Comparison of ENCODE assay signal across 14 cellular contexts in the genomic region with DNA sequence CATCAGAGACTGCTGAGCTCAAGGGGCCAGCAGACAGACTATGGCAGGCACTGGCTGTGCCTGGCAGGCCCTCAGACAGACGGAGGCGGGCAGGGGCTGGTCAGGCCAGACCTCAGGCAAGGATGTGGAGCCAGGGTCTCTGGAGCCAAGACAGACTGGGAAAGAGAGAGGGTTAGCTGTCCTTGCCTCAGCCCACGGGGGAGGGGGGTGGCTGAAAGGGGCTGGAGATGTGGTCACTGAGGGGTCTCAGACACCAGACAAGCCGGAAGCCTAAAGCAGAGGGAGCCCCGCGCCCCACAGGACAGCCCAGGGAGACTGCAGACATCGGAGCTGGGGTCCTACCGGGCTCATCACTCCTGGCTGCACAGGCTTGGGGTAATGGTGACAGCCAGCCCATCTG.
DNase-seq lines count a peak whose midpoint lies in the region; TF ChIP-seq lines count a peak whose summit lies in the region.
"Had no signal": no experiment of that assay in that cellular context is flagged by ENCODE, and none has a peak within 500 bp of the region (broad histone marks: within the 10 kb centered on the region; RNA-seq: fewer than 3 reads in every experiment).

No MANE protein-coding gene starts in this region.

- WGBS in endodermal cell (ENCODE audit: insufficient coverage in 1 of 2, insufficient read length in 1 of 2), 2 experiments: 84 to 85% methylated on average over 5 to 8 of the region's 8 CpGs

- H3K36me3 Mint-ChIP-seq in endodermal cell (ENCODE audit: low read depth): peaks cover 12% of the 10 kb centered on the region
- no peaks in the 10 kb centered on the region for H3K36me3 Mint-ChIP-seq in neural progenitor cell

- H3K9me3 Mint-ChIP-seq in endodermal cell: peaks cover 94% of the 10 kb centered on the region
- H3K9me3 Mint-ChIP-seq in neural progenitor cell: peaks cover 58% of the 10 kb centered on the region

- H3K9ac ChIP-seq in HUES48 (ENCODE audit: low read depth, low read length): no peak overlapping the region
- no peak overlapping the region for H3K9ac ChIP-seq in endodermal cell (ENCODE audit: extremely low read depth, low read length, poor library complexity, severe bottlenecking)
- no peak overlapping the region for H3K9ac ChIP-seq in neural progenitor cell
- H3K9ac ChIP-seq: BLaER1 treated with 17β-estradiol and CSF1 and Interleukin-3, amounts not matched to agents 10 nM and 100 nM had no signal

- H2AFZ ChIP-seq in neural progenitor cell (replicated peaks): no peak overlapping the region

- H3K4me1 ChIP-seq in HUES48 (ENCODE audit: control insufficient read depth, insufficient read depth, low read length): no peaks in the 10 kb centered on the region
- no peaks in the 10 kb centered on the region for H3K4me1 ChIP-seq in endodermal cell (ENCODE audit: control insufficient read depth, insufficient read depth, low read length)
- no peaks in the 10 kb centered on the region for H3K4me1 ChIP-seq in ascending aorta
- no peaks in the 10 kb centered on the region for H3K4me1 ChIP-seq in neural progenitor cell
- H3K4me1 ChIP-seq: BLaER1 treated with 17β-estradiol and CSF1 and Interleukin-3, amounts not matched to agents 10 nM and 100 nM had no signal

- H3K27ac ChIP-seq in HUES48 (ENCODE audit: low read depth, low read length) (no peak overlapping the region), endodermal cell (ENCODE audit: low read depth, low read length) (no peak overlapping the region), ascending aorta (no peak overlapping the region), neural progenitor cell (no peak overlapping the region)
- H3K27ac ChIP-seq: BLaER1 treated with 17β-estradiol and CSF1 and Interleukin-3, amounts not matched to agents 10 nM and 100 nM; HL-60 had no signal

- H3K4me2 ChIP-seq in neural progenitor cell: no peak overlapping the region
- H3K4me2 ChIP-seq: BLaER1 treated with 17β-estradiol and CSF1 and Interleukin-3, amounts not matched to agents 10 nM and 100 nM had no signal

- intact Hi-C loops in posterior vena cava (cut with DNase I) (no loop called here), ascending aorta (cut with DNase I) (no loop called here)

- no peaks in the 10 kb centered on the region for H3K27me3 ChIP-seq in HUES48 (ENCODE audit: control insufficient read depth, insufficient read depth, low read length)
- H3K27me3 ChIP-seq in endodermal cell (ENCODE audit: control insufficient read depth, insufficient read depth, low read length, poor library complexity, severe bottlenecking): no peaks in the 10 kb centered on the region
- no peaks in the 10 kb centered on the region for H3K27me3 ChIP-seq in ascending aorta
- no peaks in the 10 kb centered on the region for H3K27me3 ChIP-seq in neural progenitor cell
- H3K27me3 ChIP-seq: BLaER1 treated with 17β-estradiol and CSF1 and Interleukin-3, amounts not matched to agents 10 nM and 100 nM had no signal

- DNase-seq in endodermal cell (no peak), posterior vena cava (ENCODE audit: low spot score) (peak; percentile 76), ascending aorta (ENCODE audit: low spot score in 2 of 2) (no peak), ecto neural progenitor cell (ENCODE audit: low spot score) (no peak), neural progenitor cell (ENCODE audit: low spot score) (no peak)
- DNase-seq: CD4-positive, CD25-positive, alpha-beta regulatory T cell; CD8-positive, alpha-beta memory T cell; COR-L47; H9; IMR-90 had no signal

- H3K9me3 ChIP-seq in HUES48 (ENCODE audit: control insufficient read depth, insufficient read depth, low read length): peaks cover 67% of the 10 kb centered on the region
- H3K9me3 ChIP-seq in endodermal cell (ENCODE audit: control insufficient read depth, low read length): peaks cover 28% of the 10 kb centered on the region
- H3K9me3 ChIP-seq in ascending aorta: peaks cover 0 to 6% of the 10 kb centered on the region in 2 donors
- no peaks in the 10 kb centered on the region for H3K9me3 ChIP-seq in neural progenitor cell (ENCODE audit: low read depth)

- H3K79me2 ChIP-seq in neural progenitor cell (ENCODE audit: low read depth): no peaks in the 10 kb centered on the region

- H3F3A ChIP-seq in neural progenitor cell (ENCODE audit: low read depth): peaks cover 5% of the 10 kb centered on the region

- no peaks in the 10 kb centered on the region for H4K20me1 ChIP-seq in neural progenitor cell (ENCODE audit: low read depth)
- H4K20me1 ChIP-seq: BLaER1 treated with 17β-estradiol and CSF1 and Interleukin-3, amounts not matched to agents 10 nM and 100 nM had no signal

- H3K4me1 Mint-ChIP-seq in endodermal cell: no peaks in the 10 kb centered on the region
- no peaks in the 10 kb centered on the region for H3K4me1 Mint-ChIP-seq in neural progenitor cell
- H3K4me1 Mint-ChIP-seq: B cell, H9 had no signal

- H3K4me3 ChIP-seq in HUES48 (ENCODE audit: low read depth, low read length) (0 out of 2 replicates have a peak overlapping the region, but pooled peaks have one; percentile 17), endodermal cell (ENCODE audit: low read length) (peak overlapping the region; percentile 62), ascending aorta (no peak overlapping the region), neural progenitor cell (no peak overlapping the region)
- H3K4me3 ChIP-seq: BLaER1 treated with 17β-estradiol and CSF1 and Interleukin-3, amounts not matched to agents 10 nM and 100 nM had no signal

- TF ChIP-seq CTCF in endodermal cell (conservative IDR thresholded peaks at IDR 0.05) (no peak), ascending aorta (IDR thresholded peaks at IDR 0.05) (no peak), neural progenitor cell (IDR thresholded peaks at IDR 0.05) (no peak)

- no peaks in the 10 kb centered on the region for H3K36me3 ChIP-seq in HUES48 (ENCODE audit: control insufficient read depth, insufficient read depth, low read length)
- no peaks in the 10 kb centered on the region for H3K36me3 ChIP-seq in endodermal cell (ENCODE audit: control insufficient read depth, insufficient read depth, low read length)
- no peaks in the 10 kb centered on the region for H3K36me3 ChIP-seq in ascending aorta
- no peaks in the 10 kb centered on the region for H3K36me3 ChIP-seq in neural progenitor cell
- H3K36me3 ChIP-seq: BLaER1 treated with 17β-estradiol and CSF1 and Interleukin-3, amounts not matched to agents 10 nM and 100 nM had no signal

- H3K4me3 Mint-ChIP-seq in endodermal cell (no peak overlapping the region), neural progenitor cell (no peak overlapping the region)
- H3K4me3 Mint-ChIP-seq: B cell; CD4-positive, CD25-positive, alpha-beta regulatory T cell; H9 had no signal

- H3K27ac Mint-ChIP-seq in endodermal cell (no peak overlapping the region), neural progenitor cell (no peak overlapping the region)
- H3K27ac Mint-ChIP-seq: B cell; CD4-positive, CD25-positive, alpha-beta regulatory T cell; H9 had no signal

- H3K27me3 Mint-ChIP-seq in endodermal cell (ENCODE audit: insufficient read depth) (no peaks in the 10 kb centered on the region), neural progenitor cell (ENCODE audit: insufficient read depth, low read depth) (peaks cover 9% of the 10 kb centered on the region)
- H3K27me3 Mint-ChIP-seq: B cell; CD4-positive, CD25-positive, alpha-beta regulatory T cell had no signal

Comparison
In these comparisons a context has a peak if more than half of its experiments do, and no peak if none do; other contexts are left out.
1. H3K4me3 ChIP-seq: peak in HUES48 (single experiment) and endodermal cell (single experiment); none in ascending aorta (0 of 2) and neural progenitor cell (single experiment).